Comparison of ENCODE assay signal across 8 cellular contexts in the genomic region with DNA sequence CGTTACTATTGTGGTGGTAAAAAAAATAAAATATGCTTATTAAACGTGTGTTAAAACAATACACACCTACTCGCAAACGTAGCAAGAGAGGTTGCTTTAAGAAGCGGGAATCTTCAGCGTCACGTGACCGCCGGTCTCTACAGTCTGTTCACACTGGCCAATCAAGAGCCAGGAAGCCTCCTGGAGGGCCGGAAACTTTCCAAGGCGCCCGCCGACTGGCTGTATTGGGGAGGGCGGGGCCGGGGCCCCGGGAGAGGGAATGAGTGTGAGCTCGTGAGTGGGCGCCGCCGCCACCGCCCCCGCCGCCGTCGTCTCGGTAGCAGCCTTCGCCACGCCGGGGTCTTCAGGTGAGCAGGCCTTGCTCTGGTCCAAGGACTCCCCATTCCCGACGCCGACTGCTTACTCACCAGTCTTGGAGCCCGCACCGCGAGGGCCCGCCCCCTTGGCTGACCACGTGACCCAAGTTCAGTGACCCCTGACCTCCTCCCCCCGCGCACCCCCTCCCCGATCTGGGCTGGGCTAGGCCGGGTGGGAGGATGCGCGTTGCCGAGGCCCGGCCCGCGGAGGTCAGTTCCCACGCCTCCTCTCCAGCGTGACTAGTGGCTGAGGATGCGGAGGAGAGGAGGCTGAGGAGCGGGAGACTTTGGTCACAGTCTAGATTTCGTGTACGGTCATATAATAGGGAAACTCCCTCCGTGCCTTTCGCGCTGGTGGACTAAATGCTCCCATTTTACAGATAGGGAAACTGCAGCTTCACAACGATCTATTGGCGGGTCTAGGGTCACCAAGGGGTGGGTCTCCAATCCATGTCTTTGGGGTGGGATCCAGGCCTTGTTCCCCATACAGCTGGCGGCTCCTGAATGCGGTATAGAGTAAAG. TPM values are rescaled to one million over a fixed set of nuclear protein-coding genes. Genes with fewer than 3 reads are reported as not detected.
DNase-seq lines count a peak whose midpoint lies in the region; ATAC-seq and TF ChIP-seq lines count a peak whose summit lies in the region.

TAF6L (plus strand) TSS at position 253 of the 878 bp plus-strand sequence. CDS start 4,388 bp downstream, outside the sequence.

- ATAC-seq in HG02759 (IDR thresholded peaks at IDR 0.05; ENCODE audit: unreplicated experiment): peak; percentile 87
- ATAC-seq in heart left ventricle: peak; percentile 94 to 98 (median 98)
- peak; percentile 98 to 99 for ATAC-seq in upper lobe of left lung (ENCODE audit: low FRiP score in 2 of 2)

- TF ChIP-seq POLR2A in heart left ventricle (IDR thresholded peaks at IDR 0.05): peak in 1 of 2 donors; percentile 27
- TF ChIP-seq POLR2A in upper lobe of left lung (IDR thresholded peaks at IDR 0.05): peak in 2 of 4 donors; percentile 36 to 67

- H3K9me3 ChIP-seq in heart left ventricle (no peaks in the 10 kb centered on the region), upper lobe of left lung (no peaks in the 10 kb centered on the region)

- intact Hi-C loops in heart left ventricle (cut with DNase I) (loop anchor here in 4 of 10 donors (1.0 to 5.0 kb wide), 5 partner anchors 10 to 44 kb away; partner anchors contain the start of genes TTC9C (in 2 of the 4), HNRNPUL2 (in 1 of the 4), POLR2G (in 1 of the 4) and TMEM179B (in 1 of the 4)), posterior cingulate gyrus (cut with DNase I) (loop anchor here (1.0 kb wide), 1 partner anchor 15 kb away; no protein-coding TSS in a partner anchor)

- peaks cover 0 to 33% (median 25%) of the 10 kb centered on the region in 9 donors for H3K36me3 ChIP-seq in heart left ventricle
- peaks cover 0 to 23% (median 18%) of the 10 kb centered on the region in 4 donors for H3K36me3 ChIP-seq in upper lobe of left lung

- peaks cover 0 to 27% (median 19%) of the 10 kb centered on the region in 12 donors for H3K4me1 ChIP-seq in heart left ventricle
- H3K4me1 ChIP-seq in upper lobe of left lung: peaks cover 18 to 24% (median 21%) of the 10 kb centered on the region in 4 donors

- 2 to 3% (median 2%) methylated on average over 55 to 60 of the region's 60 CpGs for WGBS in adipose tissue, 3 donors
- WGBS in heart left ventricle, 4 donors: 2 to 4% (median 2%) methylated on average over 25 to 60 of the region's 60 CpGs
- 3 to 9% methylated on average over 21 to 56 of the region's 60 CpGs for WGBS in upper lobe of left lung, 2 donors

- H3K27me3 ChIP-seq in heart left ventricle: no peaks in the 10 kb centered on the region
- H3K27me3 ChIP-seq in upper lobe of left lung: no peaks in the 10 kb centered on the region

- peak within 1 kb of the TSS; percentile 74 for H3K27ac ChIP-seq in adipose tissue (ENCODE audit: low read depth, low read length)
- H3K27ac ChIP-seq in heart left ventricle: peak within 1 kb of the TSS; percentile 84 to 96 (median 93)
- H3K27ac ChIP-seq in upper lobe of left lung: peak within 1 kb of the TSS; percentile 90 to 97 (median 94)

- H3K4me3 ChIP-seq in GM12865 (ENCODE audit: low read depth, low read length): peak within 1 kb of the TSS; percentile 69
- peak within 1 kb of the TSS; percentile 52 to 86 (median 74) for H3K4me3 ChIP-seq in heart left ventricle
- peak within 1 kb of the TSS; percentile 65 to 77 (median 72) for H3K4me3 ChIP-seq in upper lobe of left lung

- DNase-seq in GM12865 (ENCODE audit: low read depth): peak; percentile 96
- peak; percentile 99 for DNase-seq in NCI-H1417 (lab: John Stamatoyannopoulos, UW)
- DNase-seq in T follicular helper cell (ENCODE audit: low read depth): peak; percentile 84
- DNase-seq in heart left ventricle: peak; percentile 98 to 100 (median 99)
- peak; percentile 96 to 99 (median 98) for DNase-seq in posterior cingulate gyrus
- peak; percentile 98 to 100 for DNase-seq in upper lobe of left lung

- TF ChIP-seq EP300 in upper lobe of left lung (IDR thresholded peaks at IDR 0.05): no peak

- TF ChIP-seq CTCF in GM12865 (IDR thresholded peaks at IDR 0.05; ENCODE audit: insufficient read depth, low read depth, low read length, missing control alignments) (no peak), heart left ventricle (IDR thresholded peaks at IDR 0.05) (no peak), upper lobe of left lung (IDR thresholded peaks at IDR 0.05) (no peak)

RNA-seq across cellular contexts. Expression of gene TAF6L, which starts in this region (rescaled TPM):
- polyA plus RNA-seq in adipose tissue (10 to 100 TPM; 13.1 to 18.2 (median 14.7) TPM), heart left ventricle (10 to 100 TPM; 12.7 to 12.9 TPM)
- total RNA-seq in heart left ventricle (10 to 100 TPM in 3 of 9 donors, 1 to 10 TPM in 6; 7.1 to 19.5 (median 9.3) TPM), upper lobe of left lung (10 to 100 TPM; 16.7 to 51.3 (median 27.0) TPM)

Comparison
In these comparisons a context has a peak if more than half of its experiments do, and no peak if none do; other contexts are left out.
1. Peak in every context shown above with its lines: DNase-seq, ATAC-seq, H3K4me3 ChIP-seq and H3K27ac ChIP-seq.